ENCODE assay signal across 22 cellular contexts in the genomic region with DNA sequence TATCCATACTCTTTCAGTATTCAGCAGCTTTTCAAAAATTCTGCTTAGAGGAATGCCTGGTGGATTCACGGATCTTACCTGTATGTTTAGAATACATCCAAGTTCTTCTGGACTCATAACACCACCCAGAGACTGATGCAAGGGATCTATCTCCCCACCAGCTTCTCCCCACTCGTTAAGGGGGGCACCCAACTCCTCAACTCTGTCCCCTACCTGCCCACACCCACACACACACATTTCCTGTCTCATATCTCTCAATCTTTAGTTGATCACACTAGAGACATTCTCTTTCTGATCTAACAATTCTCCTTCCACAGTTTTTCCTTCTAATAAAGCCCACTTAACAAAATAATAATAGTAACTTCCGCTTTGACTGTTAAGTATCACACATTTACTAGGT.
A peak's percentile ranks its signal among the peaks of the same experiment; 100 is the strongest.
DNase-seq lines count a peak whose midpoint lies in the region; ATAC-seq, FAIRE-seq and TF ChIP-seq lines count a peak whose summit lies in the region.
"Had no signal": no experiment of that assay in that cellular context is flagged by ENCODE, and none has a peak within 500 bp of the region (broad histone marks: within the 10 kb centered on the region; RNA-seq: fewer than 3 reads in every experiment).

No MANE protein-coding gene starts in this region.

- no peaks in the 10 kb centered on the region for H3K79me2 ChIP-seq in DND-41 (ENCODE audit: insufficient read depth, low read length)
- H3K79me2 ChIP-seq in astrocyte (ENCODE audit: insufficient read depth, low read length) = no peaks in the 10 kb centered on the region
- no peaks in the 10 kb centered on the region for H3K79me2 ChIP-seq in SK-N-SH (ENCODE audit: insufficient read depth)

- no peak for TF ChIP-seq RAD21 in SK-N-SH (IDR thresholded peaks at IDR 0.05; ENCODE audit: low read length)

- H2AFZ ChIP-seq in DND-41 (ENCODE audit: low read depth, low read length) (no peak overlapping the region), astrocyte (ENCODE audit: low read depth, low read length) (no peak overlapping the region), SK-N-SH (ENCODE audit: low read depth) (no peak overlapping the region)
- H2AFZ ChIP-seq: GM23338 had no signal

- H3K9me3 ChIP-seq in DND-41 (ENCODE audit: insufficient read depth, low read length, severe bottlenecking) (peaks cover 2% of the 10 kb centered on the region), astrocyte (ENCODE audit: insufficient read depth, low read depth, low read length) (peaks cover 4% of the 10 kb centered on the region), SK-N-SH (no peaks in the 10 kb centered on the region)
- H3K9me3 ChIP-seq: A549, BE2C had no signal

- H3K4me3 ChIP-seq in DND-41 (ENCODE audit: low read depth in 1 of 2, low read length in 2 of 2) = no peak overlapping the region
- H3K4me3 ChIP-seq in astrocyte (ENCODE audit: insufficient read depth, low read depth, low read length) = no peak overlapping the region
- H3K4me3 ChIP-seq in SK-N-SH (ENCODE audit: low read depth in 2 of 2, low read length in 1 of 2) = no peak overlapping the region
- H3K4me3 ChIP-seq: A549; BLaER1 treated with 17β-estradiol and CSF1 and Interleukin-3, amounts not matched to agents 10 nM and 100 nM; GM23338 had no signal

- TF ChIP-seq EP300 in SK-N-SH (IDR thresholded peaks at IDR 0.05; ENCODE audit: borderline replicate concordance in 1 of 2, low read depth in 1 of 2, low read length in 1 of 2) = no peak

- H3K4me2 ChIP-seq in DND-41 (ENCODE audit: insufficient read depth, low read length) = peak overlapping the region; percentile 12; the same call in 1 of the 2 replicates
- no peak overlapping the region for H3K4me2 ChIP-seq in astrocyte (ENCODE audit: low read length)
- H3K4me2 ChIP-seq in SK-N-SH = no peak overlapping the region
- H3K4me2 ChIP-seq: A549; BLaER1 treated with 17β-estradiol and CSF1 and Interleukin-3, amounts not matched to agents 10 nM and 100 nM; GM23338 had no signal

- peaks cover 23% of the 10 kb centered on the region for H3K36me3 Mint-ChIP-seq in activated CD8-positive, alpha-beta T cell treated with anti-CD3 and anti-CD28 coated beads, Interleukin-2, amount 10 ng/mL, durations not matched to agents 7 days and 5 days (ENCODE audit: low read depth)
- H3K36me3 Mint-ChIP-seq in activated CD8-positive, alpha-beta T cell treated with anti-CD3 and anti-CD28 coated beads for 36 hours (ENCODE audit: low read depth) = no peaks in the 10 kb centered on the region
- H3K36me3 Mint-ChIP-seq in astrocyte (ENCODE audit: low read depth, unreplicated experiment) = peaks cover 3% of the 10 kb centered on the region

- peaks cover 31% of the 10 kb centered on the region for H3K4me1 Mint-ChIP-seq in activated CD8-positive, alpha-beta T cell treated with anti-CD3 and anti-CD28 coated beads, Interleukin-2, amount 10 ng/mL, durations not matched to agents 7 days and 5 days (ENCODE audit: low read depth)
- H3K4me1 Mint-ChIP-seq in activated CD8-positive, alpha-beta T cell treated with anti-CD3 and anti-CD28 coated beads for 36 hours (ENCODE audit: low read depth) = peaks cover 5% of the 10 kb centered on the region
- H3K4me1 Mint-ChIP-seq in astrocyte (ENCODE audit: low read depth, unreplicated experiment) = peaks cover 22% of the 10 kb centered on the region
- H3K4me1 Mint-ChIP-seq: GM23338 had no signal

- CTCF ChIA-PET in activated CD8-positive, alpha-beta T cell treated with anti-CD3 and anti-CD28 coated beads, Interleukin-2, amount 10 ng/mL, durations not matched to agents 7 days and 5 days (lab: Charles Lee) = no interaction called here
- CTCF ChIA-PET in activated CD8-positive, alpha-beta T cell treated with anti-CD3 and anti-CD28 coated beads for 36 hours (lab: Charles Lee) = no interaction called here
- CTCF ChIA-PET in SK-N-SH (lab: Yijun Ruan, JAX) = no interaction called here

- H3K9ac ChIP-seq in DND-41 (ENCODE audit: low read depth, low read length) (no peak overlapping the region), astrocyte (ENCODE audit: low read length) (no peak overlapping the region), SK-N-SH (no peak overlapping the region)
- H3K9ac ChIP-seq: BLaER1 treated with 17β-estradiol and CSF1 and Interleukin-3, amounts not matched to agents 10 nM and 100 nM had no signal

- H4K20me1 ChIP-seq in DND-41 (ENCODE audit: insufficient read depth, low read length) (no peaks in the 10 kb centered on the region), astrocyte (ENCODE audit: insufficient read depth, low read length) (no peaks in the 10 kb centered on the region), SK-N-SH (ENCODE audit: insufficient read depth) (no peaks in the 10 kb centered on the region)
- H4K20me1 ChIP-seq: BLaER1 treated with 17β-estradiol and CSF1 and Interleukin-3, amounts not matched to agents 10 nM and 100 nM had no signal

- peaks cover 8% of the 10 kb centered on the region for H3K9me3 Mint-ChIP-seq in activated CD8-positive, alpha-beta T cell treated with anti-CD3 and anti-CD28 coated beads, Interleukin-2, amount 10 ng/mL, durations not matched to agents 7 days and 5 days (ENCODE audit: insufficient read depth)
- no peaks in the 10 kb centered on the region for H3K9me3 Mint-ChIP-seq in activated CD8-positive, alpha-beta T cell treated with anti-CD3 and anti-CD28 coated beads for 36 hours
- peaks cover 2% of the 10 kb centered on the region for H3K9me3 Mint-ChIP-seq in astrocyte (ENCODE audit: unreplicated experiment)
- H3K9me3 Mint-ChIP-seq: CD4-positive, alpha-beta T cell had no signal

- no peak for TF ChIP-seq CTCF in activated CD8-positive, alpha-beta T cell treated with anti-CD3 and anti-CD28 coated beads for 36 hours (IDR thresholded peaks at IDR 0.05)
- TF ChIP-seq CTCF in DND-41 (IDR thresholded peaks at IDR 0.05; ENCODE audit: borderline replicate concordance, extremely low read depth, low read length, poor library complexity, severe bottlenecking) = no peak
- TF ChIP-seq CTCF in astrocyte (IDR thresholded peaks at IDR 0.05; ENCODE audit: insufficient read depth, low read depth, low read length) = no peak
- TF ChIP-seq CTCF in SK-N-SH (IDR thresholded peaks at IDR 0.05) = no peak

- intact Hi-C loops in activated CD8-positive, alpha-beta T cell treated with anti-CD3 and anti-CD28 coated beads for 36 hours (cut with micrococcal nuclease) = no loop called here

- H3K27ac ChIP-seq in DND-41 (ENCODE audit: low read length) = peak overlapping the region; percentile 72
- H3K27ac ChIP-seq in astrocyte (ENCODE audit: low read depth, low read length) = no peak overlapping the region
- no peak overlapping the region for H3K27ac ChIP-seq in SK-N-SH (ENCODE audit: low read depth in 2 of 2, low read length in 1 of 2)
- H3K27ac ChIP-seq: A549; BLaER1 treated with 17β-estradiol and CSF1 and Interleukin-3, amounts not matched to agents 10 nM and 100 nM had no signal

- 56% methylated on average over 3 of the region's 3 CpGs for WGBS in SK-N-SH (ENCODE audit: low lambda C conversion rate)

- H3K4me1 ChIP-seq in DND-41 (ENCODE audit: insufficient read depth, low read length) = peaks cover 46% of the 10 kb centered on the region
- peaks cover 7% of the 10 kb centered on the region for H3K4me1 ChIP-seq in astrocyte (ENCODE audit: insufficient read depth, low read length)
- peaks cover 0 to 2% of the 10 kb centered on the region in 2 experiments; a peak in 1 of 4 replicates for H3K4me1 ChIP-seq in SK-N-SH (ENCODE audit: control insufficient read depth in 1 of 2, insufficient read depth in 2 of 2, low read depth in 1 of 2, low read length in 1 of 2)
- H3K4me1 ChIP-seq: A549, BE2C had no signal

- H3K27me3 Mint-ChIP-seq in activated CD8-positive, alpha-beta T cell treated with anti-CD3 and anti-CD28 coated beads, Interleukin-2, amount 10 ng/mL, durations not matched to agents 7 days and 5 days (ENCODE audit: low read depth) = peaks cover 5% of the 10 kb centered on the region
- H3K27me3 Mint-ChIP-seq in activated CD8-positive, alpha-beta T cell treated with anti-CD3 and anti-CD28 coated beads for 36 hours = no peaks in the 10 kb centered on the region
- H3K27me3 Mint-ChIP-seq in astrocyte (ENCODE audit: low read depth, unreplicated experiment) = no peaks in the 10 kb centered on the region

- H3K27ac Mint-ChIP-seq in activated CD8-positive, alpha-beta T cell treated with anti-CD3 and anti-CD28 coated beads, Interleukin-2, amount 10 ng/mL, durations not matched to agents 7 days and 5 days = peak overlapping the region; percentile 20
- no peak overlapping the region for H3K27ac Mint-ChIP-seq in activated CD8-positive, alpha-beta T cell treated with anti-CD3 and anti-CD28 coated beads for 36 hours
- peak overlapping the region; percentile 79 for H3K27ac Mint-ChIP-seq in astrocyte (ENCODE audit: unreplicated experiment)
- H3K27ac Mint-ChIP-seq: CD4-positive, alpha-beta T cell; GM23338; H9 had no signal

- no peak for FAIRE-seq in astrocyte (lab: Jason Lieb, UNC)
- FAIRE-seq: A549, D721Med, GM12891, GM18507 had no signal

- POLR2A ChIA-PET in activated CD8-positive, alpha-beta T cell treated with anti-CD3 and anti-CD28 coated beads, Interleukin-2, amount 10 ng/mL, durations not matched to agents 7 days and 5 days (lab: Charles Lee) = no interaction called here
- POLR2A ChIA-PET in activated CD8-positive, alpha-beta T cell treated with anti-CD3 and anti-CD28 coated beads for 36 hours (lab: Charles Lee) = no interaction called here
- POLR2A ChIA-PET in SK-N-SH (lab: Yijun Ruan, JAX) = no interaction called here

- peak; percentile 47 for ATAC-seq in activated CD8-positive, alpha-beta T cell treated with anti-CD3 and anti-CD28 coated beads, Interleukin-2, amount 10 ng/mL, durations not matched to agents 7 days and 5 days
- ATAC-seq in activated CD8-positive, alpha-beta T cell treated with anti-CD3 and anti-CD28 coated beads for 36 hours = no peak
- ATAC-seq in DND-41 (ENCODE audit: insufficient read depth, low read depth) = peak; percentile 66
- ATAC-seq: A549, GM23338, HCT116 had no signal

- H3K27me3 ChIP-seq in DND-41 (ENCODE audit: insufficient read depth, low read length, poor library complexity) (no peaks in the 10 kb centered on the region), astrocyte (ENCODE audit: insufficient read depth, low read length) (no peaks in the 10 kb centered on the region), SK-N-SH (ENCODE audit: insufficient read depth) (no peaks in the 10 kb centered on the region)
- H3K27me3 ChIP-seq: BE2C; BLaER1 treated with 17β-estradiol and CSF1 and Interleukin-3, amounts not matched to agents 10 nM and 100 nM had no signal

- no peaks in the 10 kb centered on the region for H3K36me3 ChIP-seq in DND-41 (ENCODE audit: insufficient read depth, low read length)
- H3K36me3 ChIP-seq in astrocyte (ENCODE audit: insufficient read depth, low read length) = no peaks in the 10 kb centered on the region
- H3K36me3 ChIP-seq in SK-N-SH (replicated peaks in 1 of 2; ENCODE audit: control insufficient read depth in 1 of 2, insufficient read depth in 2 of 2, low read length in 1 of 2) = no peaks in the 10 kb centered on the region
- H3K36me3 ChIP-seq: BE2C had no signal

- no peak overlapping the region for H3K4me3 Mint-ChIP-seq in activated CD8-positive, alpha-beta T cell treated with anti-CD3 and anti-CD28 coated beads, Interleukin-2, amount 10 ng/mL, durations not matched to agents 7 days and 5 days
- H3K4me3 Mint-ChIP-seq in activated CD8-positive, alpha-beta T cell treated with anti-CD3 and anti-CD28 coated beads for 36 hours = no peak overlapping the region
- no peak overlapping the region for H3K4me3 Mint-ChIP-seq in astrocyte (ENCODE audit: unreplicated experiment)
- H3K4me3 Mint-ChIP-seq: CD14-positive monocyte; CD4-positive, alpha-beta T cell; CD8-positive, alpha-beta memory T cell; GM23338; H9 had no signal

- no peaks in the 10 kb centered on the region for H3F3A ChIP-seq in SK-N-SH (replicated peaks; ENCODE audit: insufficient read depth)

- no peaks in the 10 kb centered on the region for H3K9me2 ChIP-seq in SK-N-SH

- no peak for DNase-seq in activated CD8-positive, alpha-beta T cell treated with anti-CD3 and anti-CD28 coated beads, Interleukin-2, amount 10 ng/mL, durations not matched to agents 7 days and 5 days
- DNase-seq in activated CD8-positive, alpha-beta T cell treated with anti-CD3 and anti-CD28 coated beads for 36 hours = no peak
- DNase-seq in DND-41 (peak; percentile 46), astrocyte (ENCODE audit: low read depth) (no peak), SK-N-SH (no peak), SIG-M5 (lab: John Stamatoyannopoulos, UW) (no peak)
- DNase-seq: 8988T; ACHN; CD4-positive, alpha-beta T cell; CD8-positive, alpha-beta memory T cell; DMS 273 treated with DMSO at 0.1 percent for 48 hours; GF-D8; H9 had no signal
